Comparison of ENCODE assay signal across 14 cellular contexts in the genomic region with DNA sequence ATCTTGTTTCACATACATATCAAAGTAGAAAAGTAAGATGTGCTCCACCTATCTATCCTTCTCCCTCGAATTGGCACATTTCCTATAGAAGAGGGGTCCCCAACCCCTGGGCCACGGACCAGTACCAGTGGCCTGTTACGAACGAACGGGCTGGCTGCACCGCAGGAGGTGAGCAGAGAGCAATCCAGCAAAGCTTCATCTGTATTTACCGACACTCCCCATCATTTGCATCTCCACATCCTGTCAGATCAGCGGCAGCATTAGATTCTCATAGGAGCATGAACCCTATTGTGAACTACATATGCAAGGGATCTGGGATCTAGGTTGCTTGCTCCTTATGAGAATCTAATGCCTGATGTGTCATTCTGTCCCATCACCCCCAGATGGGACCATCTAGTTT.
DNase-seq lines count a peak whose midpoint lies in the region; ATAC-seq, FAIRE-seq and TF ChIP-seq lines count a peak whose summit lies in the region.
"Had no signal": no experiment of that assay in that cellular context is flagged by ENCODE, and none has a peak within 500 bp of the region (broad histone marks: within the 10 kb centered on the region; RNA-seq: fewer than 3 reads in every experiment).

No MANE protein-coding gene starts in this region.

- H3K4me1 Mint-ChIP-seq in WTC11 = peaks cover 43% of the 10 kb centered on the region
- H3K4me1 Mint-ChIP-seq in activated CD8-positive, alpha-beta T cell treated with anti-CD3 and anti-CD28 coated beads, Interleukin-2, amount 10 ng/mL, durations not matched to agents 7 days and 5 days (ENCODE audit: low read depth) = peaks cover 4% of the 10 kb centered on the region
- no peaks in the 10 kb centered on the region for H3K4me1 Mint-ChIP-seq in type B pancreatic cell (ENCODE audit: unreplicated experiment)

- intact Hi-C loops in PC-3 (cut with micrococcal nuclease) = no loop called here

- no peak overlapping the region for H3K4me2 ChIP-seq in PC-3 (ENCODE audit: low read length)

- no peaks in the 10 kb centered on the region for H3K36me3 ChIP-seq in PC-3 (ENCODE audit: low read depth, low read length)

- no peaks in the 10 kb centered on the region for H3K4me1 ChIP-seq in PC-3 (ENCODE audit: insufficient read depth, low read length)

- H3K9me3 ChIP-seq in PC-3 (ENCODE audit: low read length) = no peaks in the 10 kb centered on the region
- H3K9me3 ChIP-seq: BLaER1 treated with 17β-estradiol and CSF1 and Interleukin-3, amounts not matched to agents 10 nM and 100 nM; lower lobe of right lung had no signal

- peak overlapping the region; percentile 30; the same call in 1 of the 2 replicates for H3K4me3 Mint-ChIP-seq in WTC11
- no peak overlapping the region for H3K4me3 Mint-ChIP-seq in activated CD8-positive, alpha-beta T cell treated with anti-CD3 and anti-CD28 coated beads, Interleukin-2, amount 10 ng/mL, durations not matched to agents 7 days and 5 days
- no peak overlapping the region for H3K4me3 Mint-ChIP-seq in type B pancreatic cell

- no peaks in the 10 kb centered on the region for H3K9me2 ChIP-seq in PC-3 (replicated peaks; ENCODE audit: low read length)

- TF ChIP-seq CTCF in WTC11 (IDR thresholded peaks at IDR 0.05) (no peak), PC-3 (conservative IDR thresholded peaks at IDR 0.05; ENCODE audit: low read depth, low read length) (no peak), type B pancreatic cell (conservative IDR thresholded peaks at IDR 0.05) (no peak)

- H4K20me1 ChIP-seq in PC-3 (ENCODE audit: low read length) = no peaks in the 10 kb centered on the region

- DNase-seq in GM12891 (ENCODE audit: insufficient read length, low spot score) (no peak), WTC11 (ENCODE audit: low spot score) (peak; percentile 42), PC-3 (no peak), activated gamma-delta T cell treated with Interleukin-2 at 50 U/mL for 16 hours (no peak), type B pancreatic cell (ENCODE audit: extremely low spot score, unreplicated experiment) (no peak)
- DNase-seq in activated CD8-positive, alpha-beta T cell treated with anti-CD3 and anti-CD28 coated beads, Interleukin-2, amount 10 ng/mL, durations not matched to agents 7 days and 5 days = no peak
- DNase-seq: activated T-cell treated with anti-CD3 and anti-CD28 coated beads for 4 hours, lower lobe of right lung, NCI-H1105 treated with DMSO at 0.1 percent for 48 hours had no signal

- no peaks in the 10 kb centered on the region for H3K27me3 ChIP-seq in PC-3 (ENCODE audit: low read length)
- H3K27me3 ChIP-seq: BLaER1 treated with 17β-estradiol and CSF1 and Interleukin-3, amounts not matched to agents 10 nM and 100 nM had no signal

- ATAC-seq in GM19455 (IDR thresholded peaks at IDR 0.05; ENCODE audit: unreplicated experiment) = peak; percentile 66
- ATAC-seq in HG03066 (IDR thresholded peaks at IDR 0.05; ENCODE audit: low read depth, unreplicated experiment) = peak; percentile 52
- ATAC-seq in WTC11 = peak; percentile 80
- ATAC-seq in activated CD8-positive, alpha-beta T cell treated with anti-CD3 and anti-CD28 coated beads, Interleukin-2, amount 10 ng/mL, durations not matched to agents 7 days and 5 days = no peak
- ATAC-seq in PC-3 = no peak
- ATAC-seq: lower lobe of right lung had no signal

- no peaks in the 10 kb centered on the region for H3F3A ChIP-seq in PC-3 (ENCODE audit: low read length, unreplicated experiment)

- no peak overlapping the region for H3K4me3 ChIP-seq in PC-3 (ENCODE audit: low read length)
- H3K4me3 ChIP-seq: BLaER1 treated with 17β-estradiol and CSF1 and Interleukin-3, amounts not matched to agents 10 nM and 100 nM; lower lobe of right lung had no signal

- no peak overlapping the region for H3K9ac ChIP-seq in PC-3 (ENCODE audit: low read length)
- H3K9ac ChIP-seq: BLaER1 treated with 17β-estradiol and CSF1 and Interleukin-3, amounts not matched to agents 10 nM and 100 nM had no signal

- H3K36me3 Mint-ChIP-seq in WTC11 (peaks cover 22% of the 10 kb centered on the region), type B pancreatic cell (peaks cover 53% of the 10 kb centered on the region)
- peaks cover 27% of the 10 kb centered on the region for H3K36me3 Mint-ChIP-seq in activated CD8-positive, alpha-beta T cell treated with anti-CD3 and anti-CD28 coated beads, Interleukin-2, amount 10 ng/mL, durations not matched to agents 7 days and 5 days (ENCODE audit: low read depth)

- no peaks in the 10 kb centered on the region for H3K9me3 Mint-ChIP-seq in WTC11
- no peaks in the 10 kb centered on the region for H3K9me3 Mint-ChIP-seq in activated CD8-positive, alpha-beta T cell treated with anti-CD3 and anti-CD28 coated beads, Interleukin-2, amount 10 ng/mL, durations not matched to agents 7 days and 5 days (ENCODE audit: insufficient read depth)
- no peaks in the 10 kb centered on the region for H3K9me3 Mint-ChIP-seq in type B pancreatic cell

- H3K27me3 Mint-ChIP-seq in WTC11 (ENCODE audit: low read depth) (no peaks in the 10 kb centered on the region), type B pancreatic cell (no peaks in the 10 kb centered on the region)
- no peaks in the 10 kb centered on the region for H3K27me3 Mint-ChIP-seq in activated CD8-positive, alpha-beta T cell treated with anti-CD3 and anti-CD28 coated beads, Interleukin-2, amount 10 ng/mL, durations not matched to agents 7 days and 5 days (ENCODE audit: low read depth)
- H3K27me3 Mint-ChIP-seq: progenitor cell of endocrine pancreas had no signal

- TF ChIP-seq POLR2A in GM12891 (IDR thresholded peaks at IDR 0.05; ENCODE audit: low read depth, low read length) = no peak

- H3K27ac Mint-ChIP-seq in WTC11 (0 out of 2 replicates have a peak overlapping the region, but pooled peaks have one; percentile 30), type B pancreatic cell (no peak overlapping the region)
- no peak overlapping the region for H3K27ac Mint-ChIP-seq in activated CD8-positive, alpha-beta T cell treated with anti-CD3 and anti-CD28 coated beads, Interleukin-2, amount 10 ng/mL, durations not matched to agents 7 days and 5 days
- H3K27ac Mint-ChIP-seq: progenitor cell of endocrine pancreas had no signal

- no peaks in the 10 kb centered on the region for H3K79me2 ChIP-seq in PC-3 (ENCODE audit: low read length)

- FAIRE-seq in GM12891 (lab: Jason Lieb, UNC) = peak; percentile 92
- FAIRE-seq: endothelial cell of umbilical vein had no signal

- no peak overlapping the region for H3K27ac ChIP-seq in PC-3 (ENCODE audit: low read length)
- H3K27ac ChIP-seq: lower lobe of right lung had no signal

- CTCF ChIA-PET in WTC11 (lab: Charles Lee) (interaction anchor here (0.7 to 1.4 kb wide), 3 partner anchors 15 to 279 kb away, joined by 3 to 5 read pairs (median 4); no protein-coding TSS in a partner anchor), PC-3 (lab: Charles Lee) (no interaction called here)
- CTCF ChIA-PET in activated CD8-positive, alpha-beta T cell treated with anti-CD3 and anti-CD28 coated beads, Interleukin-2, amount 10 ng/mL, durations not matched to agents 7 days and 5 days (lab: Charles Lee) = no interaction called here

- no peak overlapping the region for H2AFZ ChIP-seq in PC-3 (ENCODE audit: low read length)

- POLR2A ChIA-PET in WTC11 (lab: Charles Lee) (interaction anchor here (0.6 kb wide), 1 partner anchor 9 kb away, joined by 3 read pairs; no protein-coding TSS in a partner anchor), PC-3 (lab: Charles Lee; ENCODE audit: unreplicated experiment) (no interaction called here)
- POLR2A ChIA-PET in activated CD8-positive, alpha-beta T cell treated with anti-CD3 and anti-CD28 coated beads, Interleukin-2, amount 10 ng/mL, durations not matched to agents 7 days and 5 days (lab: Charles Lee) = no interaction called here

- no TSS peak for BruUV-seq in PC-3 (replicated peaks; lab: Mats Ljungman, UMichigan)

TF ChIP-seq in GM12891, 5 proteins besides CTCF, POLR2A, EP300 and RAD21:
- TF ChIP-seq POU2F2 (IDR thresholded peaks at IDR 0.05; ENCODE audit: low read depth, low read length) = peak; percentile 40; the same call in 1 of the 2 replicates
- no peak for TF ChIP-seq PAX5 (IDR thresholded peaks at IDR 0.05; ENCODE audit: insufficient read depth, low read length, severe bottlenecking)
TF ChIP-seq in GM12891: peak in this region for 1.

TF ChIP-seq in WTC11, 78 proteins besides CTCF, POLR2A, EP300 and RAD21:
- TF ChIP-seq, protein P1, sequence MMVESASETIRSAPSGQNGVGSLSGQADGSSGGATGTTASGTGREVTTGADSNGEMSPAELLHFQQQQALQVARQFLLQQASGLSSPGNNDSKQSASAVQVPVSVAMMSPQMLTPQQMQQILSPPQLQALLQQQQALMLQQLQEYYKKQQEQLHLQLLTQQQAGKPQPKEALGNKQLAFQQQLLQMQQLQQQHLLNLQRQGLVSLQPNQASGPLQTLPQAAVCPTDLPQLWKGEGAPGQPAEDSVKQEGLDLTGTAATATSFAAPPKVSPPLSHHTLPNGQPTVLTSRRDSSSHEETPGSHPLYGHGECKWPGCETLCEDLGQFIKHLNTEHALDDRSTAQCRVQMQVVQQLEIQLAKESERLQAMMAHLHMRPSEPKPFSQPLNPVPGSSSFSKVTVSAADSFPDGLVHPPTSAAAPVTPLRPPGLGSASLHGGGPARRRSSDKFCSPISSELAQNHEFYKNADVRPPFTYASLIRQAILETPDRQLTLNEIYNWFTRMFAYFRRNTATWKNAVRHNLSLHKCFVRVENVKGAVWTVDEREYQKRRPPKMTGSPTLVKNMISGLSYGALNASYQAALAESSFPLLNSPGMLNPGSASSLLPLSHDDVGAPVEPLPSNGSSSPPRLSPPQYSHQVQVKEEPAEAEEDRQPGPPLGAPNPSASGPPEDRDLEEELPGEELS (CRISPR knock-in tag; IDR thresholded peaks at IDR 0.05) = no peak
- no peak for TF ChIP-seq ZNF219 (CRISPR knock-in tag; IDR thresholded peaks at IDR 0.05; ENCODE audit: borderline replicate concordance)
- TF ChIP-seq FOXP1 (CRISPR knock-in tag; IDR thresholded peaks at IDR 0.05; ENCODE audit: borderline replicate concordance) = no peak
TF ChIP-seq in WTC11: peak in this region for 0.

Comparison
In these comparisons a context has a peak if more than half of its experiments do, and no peak if none do; other contexts are left out.
1. ATAC-seq: peak in GM19455 (single experiment), HG03066 (single experiment) and WTC11 (single experiment); none in activated CD8-positive, alpha-beta T cell treated with anti-CD3 and anti-CD28 coated beads, Interleukin-2, amount 10 ng/mL, durations not matched to agents 7 days and 5 days (single experiment) and PC-3 (single experiment).